In genomic region chr12:8950287-8950574, GRCh38 we compare ENCODE assay signal across 1 cellular context.
TF ChIP-seq lines count a peak whose summit lies in the region.

No MANE protein-coding gene starts in this region.

TF ChIP-seq in HepG2, 621 proteins besides CTCF, POLR2A, EP300 and RAD21:
- TF ChIP-seq ZNF160 (CRISPR knock-in tag; IDR thresholded peaks at IDR 0.05) (0 out of 2 replicates have a peak, but pooled peaks have one; percentile 10), JUNB (CRISPR knock-in tag; IDR thresholded peaks at IDR 0.05; ENCODE audit: borderline replicate concordance) (0 out of 2 replicates have a peak, but pooled peaks have one; percentile 0), GATAD2A (CRISPR knock-in tag; IDR thresholded peaks at IDR 0.05) (no peak), KMT2A (CRISPR knock-in tag; IDR thresholded peaks at IDR 0.05) (peak; percentile 6; the same call in 1 of the 2 replicates), HMGXB4 (CRISPR knock-in tag; IDR thresholded peaks at IDR 0.05; ENCODE audit: borderline replicate concordance in 1 of 2, low read depth in 1 of 2) (peak in 1 of 2 experiments; percentile 2; a peak in 1 of 4 replicates), ZNF674 (CRISPR knock-in tag; IDR thresholded peaks at IDR 0.05; ENCODE audit: low read depth) (no peak), ZNF501 (CRISPR knock-in tag; IDR thresholded peaks at IDR 0.05) (no peak), BCL3 (CRISPR knock-in tag; IDR thresholded peaks at IDR 0.05) (peak; percentile 8; the same call in 1 of the 2 replicates), MEIS1 (CRISPR knock-in tag; IDR thresholded peaks at IDR 0.05; ENCODE audit: borderline replicate concordance) (0 out of 2 replicates have a peak, but pooled peaks have one; percentile 20), ZNF556 (CRISPR knock-in tag; IDR thresholded peaks at IDR 0.05; ENCODE audit: borderline replicate concordance) (0 out of 2 replicates have a peak, but pooled peaks have one; percentile 5), ZNF317 (CRISPR knock-in tag; IDR thresholded peaks at IDR 0.05) (0 out of 2 replicates have a peak, but pooled peaks have one; percentile 5), NCOA1 (CRISPR knock-in tag; IDR thresholded peaks at IDR 0.05) (0 out of 2 replicates have a peak, but pooled peaks have one; percentile 13), MAFK (conservative IDR thresholded peaks at IDR 0.05 in 1 of 2, IDR thresholded peaks at IDR 0.05 in 1 of 2; ENCODE audit: low read length in 2 of 2) (peak; percentile 19 to 27; a peak in 1 of 4 replicates)
